ENCODE assay signal across 8 cellular contexts in genomic region chr7:3673524-3673923, GRCh38.
DNase-seq lines count a peak whose midpoint lies in the region; ATAC-seq, FAIRE-seq and TF ChIP-seq lines count a peak whose summit lies in the region.

No MANE protein-coding gene starts in this region.

- no peaks in the 10 kb centered on the region for H3K27me3 ChIP-seq in CD4-positive, alpha-beta T cell (ENCODE audit: control insufficient read depth, insufficient read depth, low read length)
- no peaks in the 10 kb centered on the region for H3K27me3 ChIP-seq in right cardiac atrium (ENCODE audit: control insufficient read depth, insufficient read depth)

- H3K4me3 Mint-ChIP-seq in CD4-positive, alpha-beta T cell, result no peak overlapping the region
- H3K4me3 Mint-ChIP-seq in activated T-cell treated with anti-CD3 and anti-CD28 coated beads, Interleukin-2, amount 50 U/mL, for 24 hours, result no peak overlapping the region

- H3K36me3 Mint-ChIP-seq in CD4-positive, alpha-beta T cell (ENCODE audit: low read depth), result no peaks in the 10 kb centered on the region
- no peaks in the 10 kb centered on the region for H3K36me3 Mint-ChIP-seq in activated T-cell treated with anti-CD3 and anti-CD28 coated beads, Interleukin-2, amount 50 U/mL, for 24 hours (ENCODE audit: low read depth)

- H3K4me1 Mint-ChIP-seq in CD4-positive, alpha-beta T cell (ENCODE audit: low read depth), result peaks cover 8% of the 10 kb centered on the region
- H3K4me1 Mint-ChIP-seq in activated T-cell treated with anti-CD3 and anti-CD28 coated beads, Interleukin-2, amount 50 U/mL, for 24 hours (ENCODE audit: low read depth), result no peaks in the 10 kb centered on the region

- no peaks in the 10 kb centered on the region for H3K4me1 ChIP-seq in right cardiac atrium (ENCODE audit: control insufficient read depth, insufficient read depth, low read length)

- TF ChIP-seq CTCF in CD4-positive, alpha-beta T cell (IDR thresholded peaks at IDR 0.05), result peak; percentile 53

- 72% methylated on average over 5 of the region's 5 CpGs for WGBS in right cardiac atrium

- CTCF ChIA-PET in CD4-positive, alpha-beta T cell (lab: Charles Lee), result interaction anchor here (1.2 to 1.7 kb wide), 3 partner anchors 13 to 372 kb away, joined by 3 to 5 read pairs (median 4); partner anchors contain the start of gene SDK1

- no peak for ATAC-seq in CD4-positive, alpha-beta T cell (ENCODE audit: poor library complexity)
- ATAC-seq in right cardiac atrium (no peak), GM21360 (IDR thresholded peaks at IDR 0.05; ENCODE audit: unreplicated experiment) (no peak)

- H3K4me3 ChIP-seq in right cardiac atrium (ENCODE audit: low read length), result no peak overlapping the region

- H3K27me3 Mint-ChIP-seq in CD4-positive, alpha-beta T cell, result no peaks in the 10 kb centered on the region
- no peaks in the 10 kb centered on the region for H3K27me3 Mint-ChIP-seq in activated T-cell treated with anti-CD3 and anti-CD28 coated beads, Interleukin-2, amount 50 U/mL, for 24 hours

- no peak overlapping the region for H3K27ac ChIP-seq in CD4-positive, alpha-beta T cell (ENCODE audit: low read depth, low read length)
- H3K27ac ChIP-seq in right cardiac atrium (ENCODE audit: low read length), result no peak overlapping the region

- POLR2A ChIA-PET in CD4-positive, alpha-beta T cell (lab: Charles Lee), result interaction anchor here (0.6 to 1.2 kb wide), 3 partner anchors 24 to 779 kb away, joined by 3 to 4 read pairs (median 3); partner anchors contain the start of gene SDK1

- H3K27ac Mint-ChIP-seq in CD4-positive, alpha-beta T cell, result no peak overlapping the region
- no peak overlapping the region for H3K27ac Mint-ChIP-seq in activated T-cell treated with anti-CD3 and anti-CD28 coated beads, Interleukin-2, amount 50 U/mL, for 24 hours

- peak; percentile 32 to 62 (median 44) for DNase-seq in CD4-positive, alpha-beta T cell
- DNase-seq in NAMALWA (ENCODE audit: low spot score) (peak; percentile 64), right cardiac atrium (peak in 2 of 3 donors; percentile 20 to 63), GF-D8 (lab: John Stamatoyannopoulos, UW) (no peak), GM19239 (ENCODE audit: insufficient read length, low spot score) (no peak)
- peak; percentile 67 for DNase-seq in activated T-cell treated with anti-CD3 and anti-CD28 coated beads, Interleukin-2, amount 50 U/mL, for 24 hours
- DNase-seq in stimulated activated CD8-positive, alpha-beta memory T cell treated with anti-CD3 and anti-CD28 coated beads, Interleukin-15, amount 100 ng/mL, for 1 hour (ENCODE audit: low read depth), result peak; percentile 20

- H3K9me3 ChIP-seq in CD4-positive, alpha-beta T cell (ENCODE audit: control insufficient read depth, low read length), result no peaks in the 10 kb centered on the region
- H3K9me3 ChIP-seq in right cardiac atrium (ENCODE audit: control insufficient read depth, low read length), result no peaks in the 10 kb centered on the region

- no peaks in the 10 kb centered on the region for H3K9me3 Mint-ChIP-seq in CD4-positive, alpha-beta T cell
- H3K9me3 Mint-ChIP-seq in activated T-cell treated with anti-CD3 and anti-CD28 coated beads, Interleukin-2, amount 50 U/mL, for 24 hours, result no peaks in the 10 kb centered on the region

- intact Hi-C loops in CD4-positive, alpha-beta T cell (cut with DNase I, micrococcal nuclease), result loop anchor here (2.0 to 10.0 kb wide), 2 partner anchors 373 to 809 kb away; partner anchors contain the start of gene SDK1 (in 1 of the 2)
- intact Hi-C loops in right cardiac atrium (cut with DNase I), result no loop called here

- no peak for FAIRE-seq in GM19239 (lab: Jason Lieb, UNC)

Comparison
In these comparisons a context has a peak if more than half of its experiments do, and no peak if none do; other contexts are left out.
1. DNase-seq: peak in CD4-positive, alpha-beta T cell (10 of 10), NAMALWA (single experiment), activated T-cell treated with anti-CD3 and anti-CD28 coated beads, Interleukin-2, amount 50 U/mL, for 24 hours (single experiment), right cardiac atrium (2 of 3) and stimulated activated CD8-positive, alpha-beta memory T cell treated with anti-CD3 and anti-CD28 coated beads, Interleukin-15, amount 100 ng/mL, for 1 hour (single experiment); none in GF-D8 (single experiment) and GM19239 (single experiment).
2. intact Hi-C loops: an anchor here in CD4-positive, alpha-beta T cell (2.0 to 10.0 kb wide); none called in right cardiac atrium.